ENCODE assay signal across 16 cellular contexts in genomic region chr4:40288547-40288946, GRCh38. TPM values are rescaled to one million over a fixed set of nuclear protein-coding genes. Genes with fewer than 3 reads are reported as not detected.
A peak's percentile ranks its signal among the peaks of the same experiment; 100 is the strongest.
DNase-seq lines count a peak whose midpoint lies in the region; ATAC-seq and TF ChIP-seq lines count a peak whose summit lies in the region.
"Had no signal": no experiment of that assay in that cellular context is flagged by ENCODE, and none has a peak within 500 bp of the region (broad histone marks: within the 10 kb centered on the region; RNA-seq: fewer than 3 reads in every experiment).

No MANE protein-coding gene starts in this region.

- H3K9me3 Mint-ChIP-seq in natural killer cell treated with Interleukin-12 subunit alpha and Interleukin-12 subunit beta and Interleukin-15 and Interleukin-18, amount 100 ng/mL, for 72 hours, result no peaks in the 10 kb centered on the region
- no peaks in the 10 kb centered on the region for H3K9me3 Mint-ChIP-seq in natural killer cell
- peaks cover 5% of the 10 kb centered on the region for H3K9me3 Mint-ChIP-seq in activated naive CD8-positive, alpha-beta T cell (ENCODE audit: low read depth)

- no peaks in the 10 kb centered on the region for H3K36me3 Mint-ChIP-seq in natural killer cell treated with Interleukin-12 subunit alpha and Interleukin-12 subunit beta and Interleukin-15 and Interleukin-18, amount 100 ng/mL, for 72 hours
- no peaks in the 10 kb centered on the region for H3K36me3 Mint-ChIP-seq in natural killer cell
- peaks cover 8% of the 10 kb centered on the region for H3K36me3 Mint-ChIP-seq in activated naive CD8-positive, alpha-beta T cell

- no peak for TF ChIP-seq CTCF in natural killer cell (IDR thresholded peaks at IDR 0.05)
- TF ChIP-seq CTCF in foreskin fibroblast (IDR thresholded peaks at IDR 0.05; ENCODE audit: low read depth, low read length), result no peak

- no peak for DNase-seq in natural killer cell treated with Interleukin-12 subunit alpha and Interleukin-12 subunit beta and Interleukin-15 and Interleukin-18, amount 100 ng/mL, for 72 hours (ENCODE audit: low spot score)
- DNase-seq in natural killer cell (no peak), NAMALWA (ENCODE audit: low spot score) (peak; percentile 46), foreskin fibroblast (no peak)
- DNase-seq: adrenal gland; caudate nucleus; effector CD8-positive, alpha-beta T cell; hippocampal formation; midbrain; NCI-H1930; right cardiac atrium had no signal

- H3K27ac Mint-ChIP-seq in natural killer cell treated with Interleukin-12 subunit alpha and Interleukin-12 subunit beta and Interleukin-15 and Interleukin-18, amount 100 ng/mL, for 72 hours, result peak overlapping the region in 1 of 2 donors; percentile 82
- no peak overlapping the region for H3K27ac Mint-ChIP-seq in natural killer cell
- peak overlapping the region; percentile 87 for H3K27ac Mint-ChIP-seq in activated naive CD8-positive, alpha-beta T cell

- H3K4me1 Mint-ChIP-seq in natural killer cell treated with Interleukin-12 subunit alpha and Interleukin-12 subunit beta and Interleukin-15 and Interleukin-18, amount 100 ng/mL, for 72 hours (ENCODE audit: low read depth in 2 of 2), result peaks cover 41 to 52% of the 10 kb centered on the region in 2 donors
- H3K4me1 Mint-ChIP-seq in natural killer cell, result peaks cover 6 to 12% of the 10 kb centered on the region in 2 donors
- H3K4me1 Mint-ChIP-seq in activated naive CD8-positive, alpha-beta T cell (ENCODE audit: low read depth), result peaks cover 80% of the 10 kb centered on the region

- H3K27me3 Mint-ChIP-seq in natural killer cell treated with Interleukin-12 subunit alpha and Interleukin-12 subunit beta and Interleukin-15 and Interleukin-18, amount 100 ng/mL, for 72 hours, result no peaks in the 10 kb centered on the region
- H3K27me3 Mint-ChIP-seq in natural killer cell (ENCODE audit: low read depth in 2 of 2), result peaks cover 4 to 9% of the 10 kb centered on the region in 2 donors
- no peaks in the 10 kb centered on the region for H3K27me3 Mint-ChIP-seq in activated naive CD8-positive, alpha-beta T cell

- H3K4me3 ChIP-seq in foreskin fibroblast (ENCODE audit: low read depth in 1 of 2, low read length in 2 of 2), result no peak overlapping the region
- H3K4me3 ChIP-seq: adrenal gland had no signal

- no peak for ATAC-seq in natural killer cell treated with Interleukin-12 subunit alpha and Interleukin-12 subunit beta and Interleukin-15 and Interleukin-18, amount 100 ng/mL, for 72 hours
- ATAC-seq in natural killer cell (no peak), GM21515 (IDR thresholded peaks at IDR 0.05; ENCODE audit: unreplicated experiment) (no peak), GM21367 (IDR thresholded peaks at IDR 0.05; ENCODE audit: unreplicated experiment) (no peak)
- ATAC-seq: right cardiac atrium had no signal

- H3K4me3 Mint-ChIP-seq in natural killer cell treated with Interleukin-12 subunit alpha and Interleukin-12 subunit beta and Interleukin-15 and Interleukin-18, amount 100 ng/mL, for 72 hours, result peak overlapping the region; percentile 73
- H3K4me3 Mint-ChIP-seq in natural killer cell, result no peak overlapping the region
- no peak overlapping the region for H3K4me3 Mint-ChIP-seq in activated naive CD8-positive, alpha-beta T cell

- intact Hi-C loops in natural killer cell (cut with micrococcal nuclease), result no loop called here

RNA-seq across cellular contexts. Expression of gene CHRNA9, which starts 46.6 kb away (rescaled TPM):
- not detected for total RNA-seq in natural killer cell treated with Interleukin-12 subunit alpha and Interleukin-12 subunit beta and Interleukin-15 and Interleukin-18, amount 100 ng/mL, for 72 hours
- not detected for total RNA-seq in natural killer cell
- total RNA-seq: adrenal gland, NCI-H460, right cardiac atrium, SK-MEL-5 had no signal
